In genomic region chr4:168522829-168523228, GRCh38 we compare ENCODE assay signal across 23 cellular contexts. TPM values are rescaled to one million over a fixed set of nuclear protein-coding genes. Genes with fewer than 3 reads are reported as not detected.
DNase-seq lines count a peak whose midpoint lies in the region; ATAC-seq and TF ChIP-seq lines count a peak whose summit lies in the region.
"Had no signal": no experiment of that assay in that cellular context is flagged by ENCODE, and none has a peak within 500 bp of the region (broad histone marks: within the 10 kb centered on the region; RNA-seq: fewer than 3 reads in every experiment).

No MANE protein-coding gene starts in this region.

- intact Hi-C loops in heart left ventricle (cut with DNase I) (loop anchor here in 2 of 10 donors (5.0 kb wide), 1 partner anchor 34 kb away; no protein-coding TSS in a partner anchor), left ventricle myocardium superior (cut with micrococcal nuclease) (no loop called here)
- intact Hi-C loops in activated T-helper 2 cell treated with anti-CD3 and anti-CD28 coated beads, Interferon-gamma antibody, Interleukin-2, Interleukin-4, amounts not matched to agents 10 μg/mL and 5 μg/mL and 100 μg/mL, durations not matched to agents 14 hours and 24 hours and 36 hours (cut with micrococcal nuclease) = no loop called here

- no peak overlapping the region for H2AK5ac ChIP-seq in neuronal stem cell (ENCODE audit: low read depth, low read length)

- H3K79me1 ChIP-seq in neuronal stem cell (ENCODE audit: low read depth, low read length) = no peaks in the 10 kb centered on the region

- H3K27ac Mint-ChIP-seq in activated T-helper 2 cell treated with anti-CD3 and anti-CD28 coated beads, Interferon-gamma antibody, Interleukin-2, Interleukin-4, amounts not matched to agents 10 μg/mL and 5 μg/mL and 100 μg/mL, durations not matched to agents 14 hours and 24 hours and 36 hours = no peak overlapping the region
- H3K27ac Mint-ChIP-seq: CD8-positive, alpha-beta memory T cell; IgD-negative memory B cell had no signal

- H4K91ac ChIP-seq in neuronal stem cell (ENCODE audit: low read depth, low read length, poor library complexity) = no peak overlapping the region

- no peak overlapping the region for H2BK120ac ChIP-seq in neuronal stem cell (ENCODE audit: low read depth, low read length)

- peak overlapping the region in 9 of 12 donors; percentile 15 to 80 (median 58) for H3K27ac ChIP-seq in heart left ventricle
- H3K27ac ChIP-seq in neuronal stem cell (replicated peaks; ENCODE audit: low read length) = no peak overlapping the region
- H3K27ac ChIP-seq: GM23248 had no signal

- no peak overlapping the region for H3K9ac ChIP-seq in neuronal stem cell (ENCODE audit: low read depth, low read length, poor library complexity)
- H3K9ac ChIP-seq: GM23248 had no signal

- H3K4me1 ChIP-seq in heart left ventricle (peaks cover 0 to 61% (median 17%) of the 10 kb centered on the region in 12 donors), neuronal stem cell (ENCODE audit: control insufficient read depth in 2 of 2, insufficient read depth in 1 of 2, low read depth in 1 of 2, low read length in 2 of 2) (no peaks in the 10 kb centered on the region)

- H3K4me3 ChIP-seq in heart left ventricle = no peak overlapping the region
- no peak overlapping the region for H3K4me3 ChIP-seq in neuronal stem cell (ENCODE audit: low read length in 2 of 2)
- H3K4me3 ChIP-seq: GM23248 had no signal

- no peak for ATAC-seq in heart left ventricle
- ATAC-seq in left ventricle myocardium superior = no peak
- no peak for ATAC-seq in HG02981 (IDR thresholded peaks at IDR 0.05; ENCODE audit: unreplicated experiment)

- H3K4ac ChIP-seq in neuronal stem cell (ENCODE audit: low read length) = no peak overlapping the region

- H3K4me3 Mint-ChIP-seq in activated T-helper 2 cell treated with anti-CD3 and anti-CD28 coated beads, Interferon-gamma antibody, Interleukin-2, Interleukin-4, amounts not matched to agents 10 μg/mL and 5 μg/mL and 100 μg/mL, durations not matched to agents 14 hours and 24 hours and 36 hours (ENCODE audit: low read depth) = no peak overlapping the region
- H3K4me3 Mint-ChIP-seq: CD8-positive, alpha-beta memory T cell; IgD-negative memory B cell had no signal

- H3K23ac ChIP-seq in neuronal stem cell (ENCODE audit: low read depth, low read length, poor library complexity) = no peak overlapping the region

- H2BK15ac ChIP-seq in neuronal stem cell (ENCODE audit: low read length) = no peak overlapping the region

- no peaks in the 10 kb centered on the region for H3K27me3 ChIP-seq in heart left ventricle
- H3K27me3 ChIP-seq in neuronal stem cell (ENCODE audit: control insufficient read depth in 3 of 3, insufficient read depth in 3 of 3, low read depth in 1 of 3, low read length in 3 of 3) = no peaks in the 10 kb centered on the region

- no peak overlapping the region for H2BK5ac ChIP-seq in neuronal stem cell (ENCODE audit: low read length)

- H2AFZ ChIP-seq in neuronal stem cell (ENCODE audit: low read length) = peak overlapping the region; percentile 35
- H2AFZ ChIP-seq: GM23248 had no signal

- peaks cover 33% of the 10 kb centered on the region for H3K27me3 Mint-ChIP-seq in activated T-helper 2 cell treated with anti-CD3 and anti-CD28 coated beads, Interferon-gamma antibody, Interleukin-2, Interleukin-4, amounts not matched to agents 10 μg/mL and 5 μg/mL and 100 μg/mL, durations not matched to agents 14 hours and 24 hours and 36 hours (ENCODE audit: low read depth)

- no peak for TF ChIP-seq POLR2A in heart left ventricle (IDR thresholded peaks at IDR 0.05)

- no peak overlapping the region for H3K14ac ChIP-seq in neuronal stem cell (ENCODE audit: low read length)

- DNase-seq in heart left ventricle (no peak), left ventricle myocardium superior (no peak), NCI-H69 (lab: John Stamatoyannopoulos, UW) (peak; percentile 45), fibroblast of peridontal ligament (ENCODE audit: extremely low read depth) (peak; percentile 72), neuronal stem cell (ENCODE audit: low spot score) (no peak), NCI-H524 (lab: John Stamatoyannopoulos, UW) (no peak)
- DNase-seq in activated T-helper 2 cell treated with anti-CD3 and anti-CD28 coated beads, Interferon-gamma antibody, Interleukin-2, Interleukin-4, amounts not matched to agents 10 μg/mL and 5 μg/mL and 100 μg/mL, durations not matched to agents 14 hours and 24 hours and 36 hours (ENCODE audit: low spot score) = no peak
- DNase-seq: 8988T; AML-193; C1 segment of cervical spinal cord; Calu3; CD8-positive, alpha-beta memory T cell; DMS153; GM23248; HCEC 1CT; NCI-H1105; NCI-H2081 treated with DMSO at 0.1 percent for 48 hours; NCI-H2171 treated with DMSO at 0.1 percent for 48 hours; NCI-H526; OCI-M1; Right ventricle myocardium superior had no signal

- no peak for TF ChIP-seq CTCF in heart left ventricle (IDR thresholded peaks at IDR 0.05)

- WGBS in heart left ventricle, 4 donors = 40 to 52% (median 47%) methylated on average over 2 of the region's 2 CpGs
- no CpG with 5 or more reads among the region's 2 CpGs for WGBS in neuronal stem cell (ENCODE audit: extremely low coverage in 2 of 2, insufficient read length in 2 of 2, insufficient replicate concordance in 1 of 2), 2 donors

- no peak overlapping the region for H2BK12ac ChIP-seq in neuronal stem cell (ENCODE audit: low read length)

- H3K18ac ChIP-seq in neuronal stem cell (ENCODE audit: low read length) = no peak overlapping the region

- H3K36me3 ChIP-seq in heart left ventricle (peaks cover 0 to 3% (median 0%) of the 10 kb centered on the region in 9 donors), neuronal stem cell (replicated peaks in 1 of 2; ENCODE audit: control insufficient read depth in 2 of 2, insufficient read depth in 2 of 2, low read length in 2 of 2) (no peaks in the 10 kb centered on the region)

- H3K36me3 Mint-ChIP-seq in activated T-helper 2 cell treated with anti-CD3 and anti-CD28 coated beads, Interferon-gamma antibody, Interleukin-2, Interleukin-4, amounts not matched to agents 10 μg/mL and 5 μg/mL and 100 μg/mL, durations not matched to agents 14 hours and 24 hours and 36 hours (ENCODE audit: low read depth) = no peaks in the 10 kb centered on the region
- H3K36me3 Mint-ChIP-seq: CD8-positive, alpha-beta memory T cell; IgD-negative memory B cell had no signal

- H4K8ac ChIP-seq in neuronal stem cell (ENCODE audit: low read depth, low read length) = no peak overlapping the region

- H3K9me3 ChIP-seq in heart left ventricle (no peaks in the 10 kb centered on the region), neuronal stem cell (replicated peaks in 1 of 2; ENCODE audit: control insufficient read depth in 2 of 2, insufficient read depth in 1 of 2, low read depth in 1 of 2, low read length in 2 of 2) (no peaks in the 10 kb centered on the region)

- no peaks in the 10 kb centered on the region for H3K9me3 Mint-ChIP-seq in activated T-helper 2 cell treated with anti-CD3 and anti-CD28 coated beads, Interferon-gamma antibody, Interleukin-2, Interleukin-4, amounts not matched to agents 10 μg/mL and 5 μg/mL and 100 μg/mL, durations not matched to agents 14 hours and 24 hours and 36 hours
- H3K9me3 Mint-ChIP-seq: CD8-positive, alpha-beta memory T cell; IgD-negative memory B cell had no signal

- no peaks in the 10 kb centered on the region for H3K4me1 Mint-ChIP-seq in activated T-helper 2 cell treated with anti-CD3 and anti-CD28 coated beads, Interferon-gamma antibody, Interleukin-2, Interleukin-4, amounts not matched to agents 10 μg/mL and 5 μg/mL and 100 μg/mL, durations not matched to agents 14 hours and 24 hours and 36 hours (ENCODE audit: low read depth)
- H3K4me1 Mint-ChIP-seq: CD8-positive, alpha-beta memory T cell had no signal

- no peak overlapping the region for H3K4me2 ChIP-seq in neuronal stem cell (ENCODE audit: insufficient read depth, low read length, poor library complexity, severe bottlenecking)

RNA-seq across cellular contexts. Expression of gene PALLD, which starts 26.0 kb away (rescaled TPM):
- 1,000 to 10,000 TPM in 5 of 9 donors, 100 to 1,000 TPM in 4; 512 to 1,428 (median 1,015) TPM for total RNA-seq in heart left ventricle
- polyA plus RNA-seq in heart left ventricle = 1,000 to 10,000 TPM in 1 of 2 donors, 100 to 1,000 TPM in 1; 193 to 1,078 TPM
- total RNA-seq in left ventricle myocardium superior = 998 TPM
- 107 TPM for polyA plus RNA-seq in neuronal stem cell (2013, experiment 1 of 2)
- polyA plus RNA-seq in neuronal stem cell (2013, experiment 2 of 2) = 114 TPM
- 19.3 and 19.8 TPM in 2 replicates for total RNA-seq in activated T-helper 2 cell treated with anti-CD3 and anti-CD28 coated beads, Interferon-gamma antibody, Interleukin-2, Interleukin-4, amounts not matched to agents 10 μg/mL and 5 μg/mL and 100 μg/mL, durations not matched to agents 14 hours and 24 hours and 36 hours

RNA-seq across cellular contexts. Expression of gene DDX60L, which starts 42.5 kb away (rescaled TPM):
- total RNA-seq in heart left ventricle (10 to 100 TPM in 6 of 9 donors, 1 to 10 TPM in 3; 5.5 to 26.8 (median 10.5) TPM), left ventricle myocardium superior (9.7 TPM)
- 1 to 10 TPM; 4.5 to 7.1 TPM for polyA plus RNA-seq in heart left ventricle
- polyA plus RNA-seq in neuronal stem cell (2013, experiment 1 of 2) = 0.25 TPM
- 0.44 TPM for polyA plus RNA-seq in neuronal stem cell (2013, experiment 2 of 2)
- 2.6 and 2.7 TPM in 2 replicates for total RNA-seq in activated T-helper 2 cell treated with anti-CD3 and anti-CD28 coated beads, Interferon-gamma antibody, Interleukin-2, Interleukin-4, amounts not matched to agents 10 μg/mL and 5 μg/mL and 100 μg/mL, durations not matched to agents 14 hours and 24 hours and 36 hours

Comparison
In these comparisons a context has a peak if more than half of its experiments do, and no peak if none do; other contexts are left out.
1. DNase-seq: peak in NCI-H69 (single experiment) and fibroblast of peridontal ligament (single experiment); none in heart left ventricle (0 of 5), left ventricle myocardium superior (single experiment), neuronal stem cell (single experiment), activated T-helper 2 cell treated with anti-CD3 and anti-CD28 coated beads, Interferon-gamma antibody, Interleukin-2, Interleukin-4, amounts not matched to agents 10 μg/mL and 5 μg/mL and 100 μg/mL, durations not matched to agents 14 hours and 24 hours and 36 hours (single experiment) and NCI-H524 (0 of 2).
2. RNA of gene PALLD, which starts 26.0 kb away (total RNA-seq): 512 to 1,428 TPM in heart left ventricle and 998 TPM in left ventricle myocardium superior (single experiment); 19.3 to 19.8 TPM in activated T-helper 2 cell treated with anti-CD3 and anti-CD28 coated beads, Interferon-gamma antibody, Interleukin-2, Interleukin-4, amounts not matched to agents 10 μg/mL and 5 μg/mL and 100 μg/mL, durations not matched to agents 14 hours and 24 hours and 36 hours; every median in the first group is over 10 times any median in the second.